In the genomic region with DNA sequence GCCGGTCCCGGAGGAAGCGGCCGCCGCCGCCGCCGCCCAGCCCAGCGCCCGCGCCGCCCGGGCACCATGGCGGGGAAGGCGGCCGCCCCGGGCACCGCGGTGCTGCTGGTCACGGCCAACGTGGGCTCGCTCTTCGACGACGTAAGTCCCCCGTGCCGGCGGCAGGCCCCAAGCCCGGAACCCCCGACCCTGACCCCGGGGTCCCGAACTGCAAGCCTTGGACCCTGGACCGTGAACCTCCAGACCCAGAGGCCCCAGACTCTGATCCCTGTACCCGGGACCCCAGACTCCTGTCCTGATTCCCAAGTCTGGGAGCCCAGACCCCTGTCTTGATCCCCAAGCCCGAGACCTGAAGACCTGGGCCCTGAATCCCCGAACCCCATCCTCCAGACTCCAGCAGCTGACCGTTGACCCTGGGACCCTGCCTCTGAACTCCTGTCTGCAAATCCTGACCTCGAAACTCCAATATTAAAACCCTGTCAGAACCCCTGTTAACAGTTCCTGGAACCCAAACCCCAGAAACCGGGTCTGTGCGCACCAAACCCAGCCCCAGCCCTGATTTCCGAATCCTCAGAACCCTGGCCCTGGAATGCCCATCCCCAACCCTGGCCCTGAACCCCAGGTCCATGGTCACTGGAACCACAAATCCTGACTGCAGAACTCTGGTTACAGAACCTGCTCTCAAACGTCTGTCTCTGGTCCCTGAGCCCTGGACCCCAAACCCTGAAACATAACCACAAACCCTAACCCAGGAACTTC, we compare ENCODE assay signal across 8 cellular contexts. TPM values are rescaled to one million over a fixed set of nuclear protein-coding genes. Genes with fewer than 3 reads are reported as not detected.
DNase-seq lines count a peak whose midpoint lies in the region; ATAC-seq, FAIRE-seq and TF ChIP-seq lines count a peak whose summit lies in the region.

No MANE protein-coding gene starts in this region.

- POLR2A ChIA-PET in K562 (lab: Yijun Ruan, JAX): interaction anchor here (0.6 kb wide), 1 partner anchor 29 kb away, joined by 5 read pairs; no protein-coding TSS in a partner anchor

- no TSS peak for BruUV-seq in K562 (replicated peaks; lab: Mats Ljungman, UMichigan)

- in situ Hi-C loops in K562 (cut with MboI): no loop called here

- peak overlapping the region; percentile 51 for H2AFZ ChIP-seq in K562 (ENCODE audit: low read depth, low read length)

- TF ChIP-seq POLR2A in K562 (conservative IDR thresholded peaks at IDR 0.05) (no peak), suprapubic skin (IDR thresholded peaks at IDR 0.05) (no peak)

- H3K27ac ChIP-seq in K562 (ENCODE audit: extremely low read depth, low read depth, low read length) (0 out of 3 replicates have a peak overlapping the region, but pooled peaks have one; percentile 33), layer of hippocampus (ENCODE audit: low read depth, low read length) (peak overlapping the region; percentile 1), suprapubic skin (peak overlapping the region; percentile 71)

- H3K36me3 ChIP-seq in K562 (ENCODE audit: control insufficient read depth, insufficient read depth, low read length) (no peaks in the 10 kb centered on the region), suprapubic skin (no peaks in the 10 kb centered on the region)

- CTCF ChIA-PET in K562 (lab: Yijun Ruan, JAX; ENCODE audit: low intra/inter-chr PET ratio): interaction anchor here (1.4 kb wide), 1 partner anchor 99 kb away, joined by 5 read pairs; no protein-coding TSS in a partner anchor

- TF ChIP-seq EP300 in K562 (IDR thresholded peaks at IDR 0.05; ENCODE audit: low read length): no peak
- no peak for TF ChIP-seq EP300 in suprapubic skin (IDR thresholded peaks at IDR 0.05)

- 16% methylated on average over 13 of the region's 42 CpGs for WGBS in K562 (ENCODE audit: insufficient coverage, low coverage, missing lambda C conversion rate)
- 11% methylated on average over 21 of the region's 42 CpGs for WGBS in suprapubic skin

- FAIRE-seq in K562 (lab: Jason Lieb, UNC) (no peak), urothelium cell line (lab: Jason Lieb, UNC) (no peak)

- TF ChIP-seq CTCF in AG10803 (conservative IDR thresholded peaks at IDR 0.05; ENCODE audit: low read length) (no peak), K562 (IDR thresholded peaks at IDR 0.05 in 2 of 3, conservative IDR thresholded peaks at IDR 0.05 in 1 of 3; ENCODE audit: insufficient read depth in 2 of 3, low read depth in 1 of 3, low read length in 3 of 3) (no peak), suprapubic skin (IDR thresholded peaks at IDR 0.05) (no peak)

- no peaks in the 10 kb centered on the region for H3K9me1 ChIP-seq in K562 (ENCODE audit: control insufficient read depth, insufficient read depth, low read length)

- no peak for TF ChIP-seq RAD21 in K562 (CRISPR knock-in tag; conservative IDR thresholded peaks at IDR 0.05 in 1 of 2, IDR thresholded peaks at IDR 0.05 in 1 of 2)

- peak overlapping the region; percentile 75 for H3K4me3 ChIP-seq in AG10803 (ENCODE audit: low read length)
- H3K4me3 ChIP-seq in K562: peak overlapping the region; percentile 51
- H3K4me3 ChIP-seq in suprapubic skin: peak overlapping the region; percentile 65

- peaks cover 0 to 6% of the 10 kb centered on the region in 2 experiments; a peak in 1 of 5 replicates for H3K27me3 ChIP-seq in K562 (ENCODE audit: control insufficient read depth in 2 of 2, insufficient read depth in 2 of 2, low read length in 2 of 2)
- H3K27me3 ChIP-seq in layer of hippocampus (ENCODE audit: control insufficient read depth, insufficient read depth, low read length): no peaks in the 10 kb centered on the region
- H3K27me3 ChIP-seq in suprapubic skin: no peaks in the 10 kb centered on the region

- intact Hi-C loops in K562 (cut with micrococcal nuclease): loop anchor here (10.0 kb wide), 1 partner anchor 97 kb away; no protein-coding TSS in a partner anchor

- H4K20me1 ChIP-seq in K562 (replicated peaks; ENCODE audit: control insufficient read depth, insufficient read depth, low read length): no peaks in the 10 kb centered on the region; the same call in 1 of the 2 replicates

- H3K9me3 ChIP-seq in K562 (replicated peaks; ENCODE audit: control insufficient read depth, insufficient read depth, low read depth, low read length): no peaks in the 10 kb centered on the region
- no peaks in the 10 kb centered on the region for H3K9me3 ChIP-seq in suprapubic skin

- ATAC-seq in HG02943 (IDR thresholded peaks at IDR 0.05; ENCODE audit: low read depth, unreplicated experiment): peak; percentile 0
- no peak for ATAC-seq in K562
- ATAC-seq in esophagus mucosa: no peak

- DNase-seq in AG10803 (ENCODE audit: low read depth): no peak
- DNase-seq in K562 (ENCODE audit: extremely low read depth in 1 of 4, low spot score in 3 of 4): no peak
- peak; percentile 78 to 80 for DNase-seq in suprapubic skin (ENCODE audit: low spot score in 2 of 2)
- no peak for DNase-seq in urothelium cell line (ENCODE audit: low spot score)
- no peak for DNase-seq in stimulated activated CD4-positive, alpha-beta T cell treated with anti-CD3 and anti-CD28 coated beads, Interleukin-2, amount 100 ng/mL, for 24 hours

- H3K9ac ChIP-seq in K562 (ENCODE audit: insufficient read depth in 1 of 2, low read depth in 2 of 2, low read length in 2 of 2): peak overlapping the region; percentile 59 to 89; a peak in 3 of 4 replicates

- H3K79me2 ChIP-seq in K562 (ENCODE audit: control insufficient read depth, insufficient read depth, low read length): peaks cover 12% of the 10 kb centered on the region

- H3K4me1 ChIP-seq in K562 (replicated peaks in 1 of 2; ENCODE audit: control insufficient read depth in 2 of 2, insufficient read depth in 2 of 2, low read length in 2 of 2) (peaks cover 11 to 35% of the 10 kb centered on the region in 2 experiments; a peak in 3 of 5 replicates), suprapubic skin (peaks cover 60% of the 10 kb centered on the region)

- H3K4me2 ChIP-seq in K562 (ENCODE audit: insufficient read depth, low read length): peak overlapping the region; percentile 60

TF ChIP-seq in K562, 482 proteins besides CTCF, POLR2A, EP300 and RAD21:
- TF ChIP-seq CHCHD3 (CRISPR knock-in tag; IDR thresholded peaks at IDR 0.05): no peak
- TF ChIP-seq ZBTB7A (IDR thresholded peaks at IDR 0.05; ENCODE audit: borderline replicate concordance, control insufficient read depth, low read depth, low read length): peak; percentile 54; the same call in 1 of the 2 replicates
- no peak for TF ChIP-seq ZKSCAN3 (CRISPR knock-in tag; IDR thresholded peaks at IDR 0.05)
- TF ChIP-seq, protein P1, sequence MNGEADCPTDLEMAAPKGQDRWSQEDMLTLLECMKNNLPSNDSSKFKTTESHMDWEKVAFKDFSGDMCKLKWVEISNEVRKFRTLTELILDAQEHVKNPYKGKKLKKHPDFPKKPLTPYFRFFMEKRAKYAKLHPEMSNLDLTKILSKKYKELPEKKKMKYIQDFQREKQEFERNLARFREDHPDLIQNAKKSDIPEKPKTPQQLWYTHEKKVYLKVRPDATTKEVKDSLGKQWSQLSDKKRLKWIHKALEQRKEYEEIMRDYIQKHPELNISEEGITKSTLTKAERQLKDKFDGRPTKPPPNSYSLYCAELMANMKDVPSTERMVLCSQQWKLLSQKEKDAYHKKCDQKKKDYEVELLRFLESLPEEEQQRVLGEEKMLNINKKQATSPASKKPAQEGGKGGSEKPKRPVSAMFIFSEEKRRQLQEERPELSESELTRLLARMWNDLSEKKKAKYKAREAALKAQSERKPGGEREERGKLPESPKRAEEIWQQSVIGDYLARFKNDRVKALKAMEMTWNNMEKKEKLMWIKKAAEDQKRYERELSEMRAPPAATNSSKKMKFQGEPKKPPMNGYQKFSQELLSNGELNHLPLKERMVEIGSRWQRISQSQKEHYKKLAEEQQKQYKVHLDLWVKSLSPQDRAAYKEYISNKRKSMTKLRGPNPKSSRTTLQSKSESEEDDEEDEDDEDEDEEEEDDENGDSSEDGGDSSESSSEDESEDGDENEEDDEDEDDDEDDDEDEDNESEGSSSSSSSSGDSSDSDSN (IDR thresholded peaks at IDR 0.05; ENCODE audit: borderline replicate concordance in 1 of 2, low read depth in 2 of 2, low read length in 2 of 2): no peak
TF ChIP-seq in K562: peak in this region for 1.

RNA-seq across cellular contexts. Expression of a gene that starts 0.6 kb away (rescaled TPM):
- 19.4 and 30.3 TPM in 2 replicates for total RNA-seq in K562 (2011; cell fraction: chromatin; rRNA removed; ENCODE audit: low replicate concordance)
- 11.8 and 18.4 TPM in 2 replicates for total RNA-seq in K562 (2011; cell fraction: nucleolus; rRNA removed)
- total RNA-seq in K562 (2011; cell fraction: nucleoplasm; rRNA removed): 9.5 and 13.8 TPM in 2 replicates
- total RNA-seq in K562 (2014; rRNA removed) (8.8 TPM in 2 replicates), K562 (2014; rRNA removed; fragmentation: Illumina TruSeq; extraction: Trizol) (8.6 and 9.4 TPM in 2 replicates), K562 (2015; rRNA removed; fragmentation: Illumina TruSeq; extraction: Trizol) (9.0 TPM in 2 replicates), K562 (2021) (10.1 and 11.6 TPM in 2 replicates), suprapubic skin (10 to 100 TPM; 28.1 to 39.1 (median 32.3) TPM), esophagus mucosa (14.3 TPM)
- polyA plus RNA-seq in K562 (2011; rRNA removed) (7.2 and 8.4 TPM in 2 replicates), K562 (2014; fragmentation: Illumina TruSeq; extraction: Trizol) (6.5 and 7.7 TPM in 2 replicates), K562 (2014; fragmentation: Nextera tagmentation; extraction: Ambion mirVana) (1 to 10 TPM in 1 of 2 experiments, under 1 TPM in 1; 0.66 to 1.1 TPM), K562 (2014; rRNA removed) (6.9 and 7.5 TPM in 2 replicates)
- polyA plus RNA-seq in K562 (2011; cell fraction: cytosol; rRNA removed): 6.2 and 7.7 TPM in 2 replicates
- 8.2 and 10.5 TPM in 2 replicates for polyA plus RNA-seq in K562 (2011; cell fraction: nucleus; rRNA removed)
- polyA plus RNA-seq in K562 (2012): 8.3 and 11.6 TPM in 2 replicates
- polyA minus RNA-seq in K562 (2011; rRNA and poly(A)+ RNA removed): 11.0 and 11.2 TPM in 2 replicates
- 7.9 and 8.2 TPM in 2 replicates for polyA minus RNA-seq in K562 (2011; cell fraction: cytosol; rRNA and poly(A)+ RNA removed)
- 11.3 and 16.6 TPM in 2 replicates for polyA minus RNA-seq in K562 (2011; cell fraction: nucleus; rRNA and poly(A)+ RNA removed)

Comparison
In these comparisons a context has a peak if more than half of its experiments do, and no peak if none do; other contexts are left out.
1. DNase-seq: peak in suprapubic skin (2 of 2); none in AG10803 (single experiment), K562 (0 of 4), urothelium cell line (single experiment) and stimulated activated CD4-positive, alpha-beta T cell treated with anti-CD3 and anti-CD28 coated beads, Interleukin-2, amount 100 ng/mL, for 24 hours (0 of 2).
2. H3K27ac ChIP-seq: peak in every context shown above with its lines; median percentile 71 in suprapubic skin; 33 in K562; 1 in layer of hippocampus.
3. Peak in every context shown above with its lines, with median percentiles within 50 percentile points of each other: H3K4me3 ChIP-seq.